8 cellular contexts compared by ENCODE assay signal in the genomic region with DNA sequence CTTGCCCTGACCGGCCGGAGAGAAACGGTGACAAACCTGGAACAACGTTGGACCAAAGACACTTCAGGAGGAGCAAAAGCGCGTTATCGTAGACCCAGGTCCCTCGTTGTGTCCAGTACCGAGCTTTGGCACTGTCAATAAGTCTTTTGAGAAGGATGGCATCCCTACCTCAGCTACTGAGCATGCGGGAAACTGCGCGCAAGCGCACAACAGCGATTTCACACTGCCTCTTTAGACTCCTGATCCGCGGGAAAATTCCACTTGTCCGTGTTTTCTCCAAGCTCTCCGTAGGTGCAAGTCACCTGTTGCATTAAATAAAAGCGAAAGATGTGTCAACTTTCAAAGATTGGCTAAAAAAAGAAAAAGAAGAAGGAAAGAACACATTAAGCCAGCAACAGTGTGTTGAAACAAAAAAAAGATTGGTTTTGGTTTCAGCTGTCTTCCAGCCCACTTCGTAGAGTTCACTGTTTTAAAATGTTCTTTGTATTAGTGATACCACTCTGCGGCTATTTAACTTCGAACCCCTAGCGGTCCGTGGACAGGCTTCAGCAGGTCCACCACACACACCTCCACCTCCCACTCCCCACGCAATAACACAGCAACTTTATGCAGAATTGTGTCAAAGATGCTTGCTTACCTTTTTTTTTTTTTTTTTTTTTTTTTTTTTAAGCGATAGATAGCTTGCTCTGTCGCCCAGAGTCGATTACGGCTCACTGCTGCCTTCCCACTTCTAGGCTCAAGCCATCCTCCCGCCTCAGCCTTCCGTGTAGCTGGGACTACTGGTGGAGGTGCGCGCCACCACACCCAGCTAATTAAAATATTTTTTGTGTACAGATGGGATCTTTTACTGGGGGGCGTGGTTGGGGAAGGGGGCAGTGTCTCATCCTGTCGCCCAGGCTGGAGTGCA. TPM values are rescaled to one million over a fixed set of nuclear protein-coding genes. Genes with fewer than 3 reads are reported as not detected.
A peak's percentile ranks its signal among the peaks of the same experiment; 100 is the strongest.
DNase-seq lines count a peak whose midpoint lies in the region; ATAC-seq and TF ChIP-seq lines count a peak whose summit lies in the region.

A gene with protein sequence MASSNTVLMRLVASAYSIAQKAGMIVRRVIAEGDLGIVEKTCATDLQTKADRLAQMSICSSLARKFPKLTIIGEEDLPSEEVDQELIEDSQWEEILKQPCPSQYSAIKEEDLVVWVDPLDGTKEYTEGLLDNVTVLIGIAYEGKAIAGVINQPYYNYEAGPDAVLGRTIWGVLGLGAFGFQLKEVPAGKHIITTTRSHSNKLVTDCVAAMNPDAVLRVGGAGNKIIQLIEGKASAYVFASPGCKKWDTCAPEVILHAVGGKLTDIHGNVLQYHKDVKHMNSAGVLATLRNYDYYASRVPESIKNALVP (minus strand): TSS at position 139 of the 907 bp plus-strand sequence. CDS start 9,942 bp downstream, outside the sequence.

- intact Hi-C loops in cardiac septum (cut with DNase I): loop anchor here (5.0 kb wide), 1 partner anchor 43 kb away; a partner anchor contains a TSS

- H3K4me1 Mint-ChIP-seq in type B pancreatic cell (ENCODE audit: unreplicated experiment): peaks cover 6% of the 10 kb centered on the region

- peaks cover 9% of the 10 kb centered on the region for H3K4me1 ChIP-seq in adipocyte (ENCODE audit: control insufficient read depth, insufficient read depth, low read length)

- peak within 1 kb of the TSS; percentile 96 for H3K4me3 Mint-ChIP-seq in type B pancreatic cell

- DNase-seq in NCI-H1436 (lab: John Stamatoyannopoulos, UW) (peak; percentile 97), T follicular helper cell (ENCODE audit: low read depth) (peak; percentile 98), adipocyte (ENCODE audit: low read depth) (peak; percentile 97), cardiac septum (ENCODE audit: low spot score) (peak; percentile 97), pons (ENCODE audit: low spot score) (peak; percentile 97), type B pancreatic cell (ENCODE audit: extremely low spot score, unreplicated experiment) (peak; percentile 91)

- no peak for TF ChIP-seq CTCF in GM12875 (IDR thresholded peaks at IDR 0.05; ENCODE audit: borderline replicate concordance, insufficient read depth, low read depth, low read length)
- TF ChIP-seq CTCF in type B pancreatic cell (conservative IDR thresholded peaks at IDR 0.05): peak; percentile 37

- H3K27ac Mint-ChIP-seq in type B pancreatic cell: peak within 1 kb of the TSS; percentile 85

- no peaks in the 10 kb centered on the region for H3K27me3 Mint-ChIP-seq in type B pancreatic cell

- H3K36me3 ChIP-seq in adipocyte (ENCODE audit: control insufficient read depth, insufficient read depth, low read length, severe bottlenecking): no peaks in the 10 kb centered on the region

- peaks cover 3% of the 10 kb centered on the region for H3K36me3 Mint-ChIP-seq in type B pancreatic cell

- H3K9me3 ChIP-seq in adipocyte (ENCODE audit: control insufficient read depth, low read length): no peaks in the 10 kb centered on the region

- H3K9ac ChIP-seq in adipocyte (ENCODE audit: low read length): peak within 1 kb of the TSS; percentile 91

- peak; percentile 68 for ATAC-seq in HG02798 (IDR thresholded peaks at IDR 0.05; ENCODE audit: poor library complexity, unreplicated experiment)

- no peaks in the 10 kb centered on the region for H3K9me3 Mint-ChIP-seq in type B pancreatic cell

- no peaks in the 10 kb centered on the region for H3K27me3 ChIP-seq in adipocyte (replicated peaks; ENCODE audit: control insufficient read depth, insufficient read depth, low read length)

- H3K4me3 ChIP-seq in GM12875 (ENCODE audit: low read depth, low read length) (peak within 1 kb of the TSS; percentile 57), adipocyte (ENCODE audit: low read length) (peak within 1 kb of the TSS; percentile 99)

RNA-seq across cellular contexts. Expression of the gene that starts here (rescaled TPM):
- total RNA-seq in cardiac septum: 16.2 TPM
- total RNA-seq in type B pancreatic cell (ENCODE audit: low replicate concordance): 22.2 and 28.7 TPM in 2 replicates

Comparison
In these comparisons a context has a peak if more than half of its experiments do, and no peak if none do; other contexts are left out.
1. Peak in every context shown above with its lines: DNase-seq, ATAC-seq and H3K4me3 ChIP-seq.